Comparison of ENCODE assay signal across 1 cellular context in the genomic region with DNA sequence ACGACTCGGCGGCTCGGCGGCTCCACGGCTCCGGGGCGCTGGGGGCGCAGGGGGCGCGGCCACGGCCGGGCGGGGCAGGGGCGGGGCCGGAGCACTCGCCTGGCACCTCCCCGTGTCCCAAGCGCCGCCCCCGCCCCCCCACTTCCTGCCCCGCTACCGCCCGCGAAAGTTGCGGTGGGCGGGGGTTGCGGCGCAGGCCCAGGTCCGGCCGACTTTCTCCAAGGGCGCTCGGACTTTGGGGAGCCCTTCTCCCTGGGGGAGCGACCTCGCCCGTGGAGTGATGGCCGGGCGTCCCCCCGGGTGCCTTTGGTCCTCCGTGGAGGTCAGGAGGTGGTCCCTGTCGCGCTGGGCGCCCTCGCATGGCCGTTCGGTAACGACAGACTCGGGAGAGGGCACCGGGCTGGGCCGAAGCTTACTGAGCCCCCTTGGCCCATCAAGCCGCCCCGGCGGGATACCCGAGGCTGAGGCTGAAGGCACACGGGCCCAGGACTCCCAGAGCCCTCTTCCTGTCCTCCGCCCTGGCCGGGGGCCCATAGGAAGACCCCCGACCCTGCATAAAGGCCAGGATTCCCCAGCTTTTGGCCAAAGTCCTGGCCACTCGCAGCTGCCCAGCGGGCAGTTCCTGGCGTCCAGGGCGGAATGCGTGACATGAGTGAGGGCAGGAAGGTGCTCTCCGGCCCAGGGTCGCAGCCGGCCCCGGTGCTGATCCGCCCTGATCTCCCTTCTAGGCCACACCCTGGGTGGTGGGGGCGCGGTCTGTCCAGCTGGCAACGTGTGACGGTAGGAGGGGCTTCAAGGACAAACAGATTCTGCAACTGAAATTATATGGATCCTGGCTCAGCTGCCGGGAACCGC.
A peak's percentile ranks its signal among the peaks of the same experiment; 100 is the strongest.
TF ChIP-seq lines count a peak whose summit lies in the region.

No MANE protein-coding gene starts in this region.

TF ChIP-seq in SK-N-SH, 30 proteins besides CTCF, POLR2A, EP300 and RAD21 (continued from another document):
- TF ChIP-seq TAF1 (IDR thresholded peaks at IDR 0.05; ENCODE audit: borderline replicate concordance, low read depth, low read length) (peak; percentile 24; the same call in 1 of the 2 replicates), RCOR1 (IDR thresholded peaks at IDR 0.05; ENCODE audit: low read length) (no peak), NFIC (IDR thresholded peaks at IDR 0.05; ENCODE audit: borderline replicate concordance) (no peak), RFX5 (IDR thresholded peaks at IDR 0.05; ENCODE audit: low read length) (no peak), SMC3 (IDR thresholded peaks at IDR 0.05; ENCODE audit: low read depth, low read length) (peak; percentile 51), RXRA (IDR thresholded peaks at IDR 0.05; ENCODE audit: borderline replicate concordance, low read depth) (no peak), FOXJ3 (CRISPR knock-in tag; IDR thresholded peaks at IDR 0.05) (no peak), FOSL2 (IDR thresholded peaks at IDR 0.05; ENCODE audit: borderline replicate concordance, low read depth) (no peak), ELF1 (IDR thresholded peaks at IDR 0.05) (0 out of 2 replicates have a peak, but pooled peaks have one; percentile 23), EZH2phosphoT487 (IDR thresholded peaks at IDR 0.05; ENCODE audit: borderline replicate concordance, low read depth) (no peak), TCF12 (IDR thresholded peaks at IDR 0.05) (no peak), YY1 (IDR thresholded peaks at IDR 0.05; ENCODE audit: low read depth) (0 out of 2 replicates have a peak, but pooled peaks have one; percentile 2), NRF1 (IDR thresholded peaks at IDR 0.05; ENCODE audit: low read depth, low read length) (peak; percentile 33; the same call in 1 of the 2 replicates), CHD2 (IDR thresholded peaks at IDR 0.05; ENCODE audit: low read length, partially characterized antibody) (no peak), TEAD4 (IDR thresholded peaks at IDR 0.05; ENCODE audit: borderline replicate concordance, insufficient read depth) (no peak), JUND (IDR thresholded peaks at IDR 0.05) (no peak), POLR2AphosphoS5 (IDR thresholded peaks at IDR 0.05; ENCODE audit: low read depth, low read length) (peak; percentile 52), FOXM1 (IDR thresholded peaks at IDR 0.05; ENCODE audit: low read depth) (no peak), SIN3A (IDR thresholded peaks at IDR 0.05; ENCODE audit: borderline replicate concordance, low read depth, low read length) (peak; percentile 42; the same call in 1 of the 2 replicates), GABPA (IDR thresholded peaks at IDR 0.05; ENCODE audit: low read depth) (peak; percentile 32; the same call in 1 of the 2 replicates), MXI1 (IDR thresholded peaks at IDR 0.05; ENCODE audit: low read depth, low read length) (no peak)
- TF ChIP-seq, protein P1, sequence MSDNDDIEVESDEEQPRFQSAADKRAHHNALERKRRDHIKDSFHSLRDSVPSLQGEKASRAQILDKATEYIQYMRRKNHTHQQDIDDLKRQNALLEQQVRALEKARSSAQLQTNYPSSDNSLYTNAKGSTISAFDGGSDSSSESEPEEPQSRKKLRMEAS (IDR thresholded peaks at IDR 0.05; ENCODE audit: low read depth), result peak; percentile 60; the same call in 1 of the 2 replicates
- TF ChIP-seq, protein P2, sequence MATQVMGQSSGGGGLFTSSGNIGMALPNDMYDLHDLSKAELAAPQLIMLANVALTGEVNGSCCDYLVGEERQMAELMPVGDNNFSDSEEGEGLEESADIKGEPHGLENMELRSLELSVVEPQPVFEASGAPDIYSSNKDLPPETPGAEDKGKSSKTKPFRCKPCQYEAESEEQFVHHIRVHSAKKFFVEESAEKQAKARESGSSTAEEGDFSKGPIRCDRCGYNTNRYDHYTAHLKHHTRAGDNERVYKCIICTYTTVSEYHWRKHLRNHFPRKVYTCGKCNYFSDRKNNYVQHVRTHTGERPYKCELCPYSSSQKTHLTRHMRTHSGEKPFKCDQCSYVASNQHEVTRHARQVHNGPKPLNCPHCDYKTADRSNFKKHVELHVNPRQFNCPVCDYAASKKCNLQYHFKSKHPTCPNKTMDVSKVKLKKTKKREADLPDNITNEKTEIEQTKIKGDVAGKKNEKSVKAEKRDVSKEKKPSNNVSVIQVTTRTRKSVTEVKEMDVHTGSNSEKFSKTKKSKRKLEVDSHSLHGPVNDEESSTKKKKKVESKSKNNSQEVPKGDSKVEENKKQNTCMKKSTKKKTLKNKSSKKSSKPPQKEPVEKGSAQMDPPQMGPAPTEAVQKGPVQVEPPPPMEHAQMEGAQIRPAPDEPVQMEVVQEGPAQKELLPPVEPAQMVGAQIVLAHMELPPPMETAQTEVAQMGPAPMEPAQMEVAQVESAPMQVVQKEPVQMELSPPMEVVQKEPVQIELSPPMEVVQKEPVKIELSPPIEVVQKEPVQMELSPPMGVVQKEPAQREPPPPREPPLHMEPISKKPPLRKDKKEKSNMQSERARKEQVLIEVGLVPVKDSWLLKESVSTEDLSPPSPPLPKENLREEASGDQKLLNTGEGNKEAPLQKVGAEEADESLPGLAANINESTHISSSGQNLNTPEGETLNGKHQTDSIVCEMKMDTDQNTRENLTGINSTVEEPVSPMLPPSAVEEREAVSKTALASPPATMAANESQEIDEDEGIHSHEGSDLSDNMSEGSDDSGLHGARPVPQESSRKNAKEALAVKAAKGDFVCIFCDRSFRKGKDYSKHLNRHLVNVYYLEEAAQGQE (IDR thresholded peaks at IDR 0.05; ENCODE audit: low read depth, low read length), result no peak
- TF ChIP-seq, protein P3, sequence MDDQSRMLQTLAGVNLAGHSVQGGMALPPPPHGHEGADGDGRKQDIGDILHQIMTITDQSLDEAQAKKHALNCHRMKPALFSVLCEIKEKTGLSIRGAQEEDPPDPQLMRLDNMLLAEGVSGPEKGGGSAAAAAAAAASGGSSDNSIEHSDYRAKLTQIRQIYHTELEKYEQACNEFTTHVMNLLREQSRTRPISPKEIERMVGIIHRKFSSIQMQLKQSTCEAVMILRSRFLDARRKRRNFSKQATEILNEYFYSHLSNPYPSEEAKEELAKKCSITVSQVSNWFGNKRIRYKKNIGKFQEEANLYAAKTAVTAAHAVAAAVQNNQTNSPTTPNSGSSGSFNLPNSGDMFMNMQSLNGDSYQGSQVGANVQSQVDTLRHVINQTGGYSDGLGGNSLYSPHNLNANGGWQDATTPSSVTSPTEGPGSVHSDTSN (IDR thresholded peaks at IDR 0.05), result no peak
- TF ChIP-seq, protein P4, sequence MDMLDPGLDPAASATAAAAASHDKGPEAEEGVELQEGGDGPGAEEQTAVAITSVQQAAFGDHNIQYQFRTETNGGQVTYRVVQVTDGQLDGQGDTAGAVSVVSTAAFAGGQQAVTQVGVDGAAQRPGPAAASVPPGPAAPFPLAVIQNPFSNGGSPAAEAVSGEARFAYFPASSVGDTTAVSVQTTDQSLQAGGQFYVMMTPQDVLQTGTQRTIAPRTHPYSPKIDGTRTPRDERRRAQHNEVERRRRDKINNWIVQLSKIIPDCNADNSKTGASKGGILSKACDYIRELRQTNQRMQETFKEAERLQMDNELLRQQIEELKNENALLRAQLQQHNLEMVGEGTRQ (IDR thresholded peaks at IDR 0.05; ENCODE audit: borderline replicate concordance, low read depth, low read length), result no peak
- TF ChIP-seq, protein P5, sequence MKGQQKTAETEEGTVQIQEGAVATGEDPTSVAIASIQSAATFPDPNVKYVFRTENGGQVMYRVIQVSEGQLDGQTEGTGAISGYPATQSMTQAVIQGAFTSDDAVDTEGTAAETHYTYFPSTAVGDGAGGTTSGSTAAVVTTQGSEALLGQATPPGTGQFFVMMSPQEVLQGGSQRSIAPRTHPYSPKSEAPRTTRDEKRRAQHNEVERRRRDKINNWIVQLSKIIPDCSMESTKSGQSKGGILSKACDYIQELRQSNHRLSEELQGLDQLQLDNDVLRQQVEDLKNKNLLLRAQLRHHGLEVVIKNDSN (IDR thresholded peaks at IDR 0.05; ENCODE audit: borderline replicate concordance, low read depth), result no peak
- TF ChIP-seq, protein P6, sequence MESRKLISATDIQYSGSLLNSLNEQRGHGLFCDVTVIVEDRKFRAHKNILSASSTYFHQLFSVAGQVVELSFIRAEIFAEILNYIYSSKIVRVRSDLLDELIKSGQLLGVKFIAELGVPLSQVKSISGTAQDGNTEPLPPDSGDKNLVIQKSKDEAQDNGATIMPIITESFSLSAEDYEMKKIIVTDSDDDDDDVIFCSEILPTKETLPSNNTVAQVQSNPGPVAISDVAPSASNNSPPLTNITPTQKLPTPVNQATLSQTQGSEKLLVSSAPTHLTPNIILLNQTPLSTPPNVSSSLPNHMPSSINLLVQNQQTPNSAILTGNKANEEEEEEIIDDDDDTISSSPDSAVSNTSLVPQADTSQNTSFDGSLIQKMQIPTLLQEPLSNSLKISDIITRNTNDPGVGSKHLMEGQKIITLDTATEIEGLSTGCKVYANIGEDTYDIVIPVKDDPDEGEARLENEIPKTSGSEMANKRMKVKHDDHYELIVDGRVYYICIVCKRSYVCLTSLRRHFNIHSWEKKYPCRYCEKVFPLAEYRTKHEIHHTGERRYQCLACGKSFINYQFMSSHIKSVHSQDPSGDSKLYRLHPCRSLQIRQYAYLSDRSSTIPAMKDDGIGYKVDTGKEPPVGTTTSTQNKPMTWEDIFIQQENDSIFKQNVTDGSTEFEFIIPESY (IDR thresholded peaks at IDR 0.05; ENCODE audit: borderline replicate concordance, low read depth), result no peak
